ENCODE assay signal across 14 cellular contexts in genomic region chr19:48740705-48741030, GRCh38. TPM values are rescaled to one million over a fixed set of nuclear protein-coding genes. Genes with fewer than 3 reads are reported as not detected.
DNase-seq lines count a peak whose midpoint lies in the region; ATAC-seq, FAIRE-seq and TF ChIP-seq lines count a peak whose summit lies in the region.
"Had no signal": no experiment of that assay in that cellular context is flagged by ENCODE, and none has a peak within 500 bp of the region (broad histone marks: within the 10 kb centered on the region; RNA-seq: fewer than 3 reads in every experiment).

No MANE protein-coding gene starts in this region.

- H3K27ac Mint-ChIP-seq in CD4-positive, alpha-beta T cell: no peak overlapping the region
- 0 out of 2 replicates have a peak overlapping the region, but pooled peaks have one; percentile 74 for H3K27ac Mint-ChIP-seq in WTC11
- H3K27ac Mint-ChIP-seq: activated CD8-positive, alpha-beta T cell treated with anti-CD3 and anti-CD28 coated beads, Interleukin-2, amount 10 ng/mL, durations not matched to agents 7 days and 5 days; natural killer cell had no signal

- H3K36me3 ChIP-seq in kidney (ENCODE audit: control insufficient read depth in 1 of 2, insufficient read depth in 2 of 2, low read length in 2 of 2) (no peaks in the 10 kb centered on the region), skeletal muscle tissue (ENCODE audit: control insufficient read depth in 3 of 3, insufficient read depth in 3 of 3, low read length in 3 of 3) (no peaks in the 10 kb centered on the region)

- no peak for FAIRE-seq in kidney (lab: Jason Lieb, UNC)

- POLR2A ChIA-PET in CD4-positive, alpha-beta T cell (lab: Charles Lee): no interaction called here
- POLR2A ChIA-PET in WTC11 (lab: Charles Lee): no interaction called here

- peak overlapping the region; percentile 7 to 29 for H3K4me3 ChIP-seq in kidney (ENCODE audit: low read length in 2 of 2)
- H3K4me3 ChIP-seq in skeletal muscle tissue (ENCODE audit: low read length in 3 of 3): peak overlapping the region in 2 of 3 donors; percentile 15 to 49

- no peak for TF ChIP-seq CTCF in CD4-positive, alpha-beta T cell (IDR thresholded peaks at IDR 0.05)
- TF ChIP-seq CTCF in WTC11 (IDR thresholded peaks at IDR 0.05): no peak
- no peak for TF ChIP-seq CTCF in kidney (IDR thresholded peaks at IDR 0.05; ENCODE audit: borderline replicate concordance, extremely low read depth, insufficient read depth)

- H3K36me3 Mint-ChIP-seq in CD4-positive, alpha-beta T cell (ENCODE audit: low read depth): no peaks in the 10 kb centered on the region
- no peaks in the 10 kb centered on the region for H3K36me3 Mint-ChIP-seq in WTC11
- H3K36me3 Mint-ChIP-seq: natural killer cell had no signal

- no peaks in the 10 kb centered on the region for H3K9me3 Mint-ChIP-seq in CD4-positive, alpha-beta T cell
- H3K9me3 Mint-ChIP-seq in WTC11: no peaks in the 10 kb centered on the region
- H3K9me3 Mint-ChIP-seq: natural killer cell had no signal

- intact Hi-C loops in CD4-positive, alpha-beta T cell (cut with DNase I, micrococcal nuclease): no loop called here
- intact Hi-C loops in kidney (cut with DNase I): no loop called here

- peak overlapping the region in 1 of 2 donors; percentile 58 for H3K9ac ChIP-seq in kidney (ENCODE audit: low read length in 2 of 2)
- H3K9ac ChIP-seq in skeletal muscle tissue (ENCODE audit: low read depth in 1 of 3, low read length in 3 of 3): peak overlapping the region in 2 of 3 donors; percentile 2 to 40

- H3K4me1 ChIP-seq in kidney (ENCODE audit: control insufficient read depth in 1 of 2, insufficient read depth in 1 of 2, low read depth in 1 of 2, low read length in 2 of 2): peaks cover 0 to 9% of the 10 kb centered on the region in 2 donors
- peaks cover 14 to 27% (median 25%) of the 10 kb centered on the region in 3 donors for H3K4me1 ChIP-seq in skeletal muscle tissue (ENCODE audit: control insufficient read depth in 3 of 3, insufficient read depth in 3 of 3, low read length in 3 of 3)

- no peak for DNase-seq in CD4-positive, alpha-beta T cell
- DNase-seq in WTC11 (ENCODE audit: low spot score) (no peak), kidney (no peak), NCI-H1417 (lab: John Stamatoyannopoulos, UW) (no peak)
- DNase-seq in activated CD4-positive, alpha-beta T cell treated with anti-CD3 and anti-CD28 coated beads, Interleukin-2, amount 50 U/mL, for 1 hour: no peak
- DNase-seq: activated CD8-positive, alpha-beta T cell treated with anti-CD3 and anti-CD28 coated beads, Interleukin-2, amount 10 ng/mL, durations not matched to agents 7 days and 5 days; activated effector memory CD4-positive, alpha-beta T cell treated with anti-CD3 and anti-CD28 coated beads, Interleukin-2, amount 50 U/mL, for 16 hours; DND-41; islet precursor cell; natural killer cell had no signal

- H3K27me3 Mint-ChIP-seq in CD4-positive, alpha-beta T cell: peaks cover 8% of the 10 kb centered on the region
- peaks cover 50% of the 10 kb centered on the region for H3K27me3 Mint-ChIP-seq in WTC11 (ENCODE audit: low read depth)

- H3K27ac ChIP-seq in CD4-positive, alpha-beta T cell (ENCODE audit: low read depth, low read length): no peak overlapping the region
- peak overlapping the region; percentile 78 to 79 for H3K27ac ChIP-seq in kidney (ENCODE audit: low read depth in 2 of 2, low read length in 2 of 2)
- H3K27ac ChIP-seq in skeletal muscle tissue (ENCODE audit: low read depth, low read length): peak overlapping the region; percentile 79

- peak overlapping the region; percentile 58 for H3K4me3 Mint-ChIP-seq in CD4-positive, alpha-beta T cell
- peak overlapping the region; percentile 54; the same call in 1 of the 2 replicates for H3K4me3 Mint-ChIP-seq in WTC11
- H3K4me3 Mint-ChIP-seq: activated CD8-positive, alpha-beta T cell treated with anti-CD3 and anti-CD28 coated beads, Interleukin-2, amount 10 ng/mL, durations not matched to agents 7 days and 5 days; natural killer cell had no signal

- ATAC-seq in CD4-positive, alpha-beta T cell (ENCODE audit: poor library complexity): no peak
- ATAC-seq in WTC11: no peak
- no peak for ATAC-seq in GM21576 (IDR thresholded peaks at IDR 0.05; ENCODE audit: unreplicated experiment)
- ATAC-seq in HG03432 (IDR thresholded peaks at IDR 0.05; ENCODE audit: unreplicated experiment): no peak
- ATAC-seq: activated CD8-positive, alpha-beta T cell treated with anti-CD3 and anti-CD28 coated beads, Interleukin-2, amount 10 ng/mL, durations not matched to agents 7 days and 5 days; natural killer cell had no signal

- CTCF ChIA-PET in CD4-positive, alpha-beta T cell (lab: Charles Lee): no interaction called here
- CTCF ChIA-PET in WTC11 (lab: Charles Lee): interaction anchor here (1.3 to 5.7 kb wide), 4 partner anchors 12 to 95 kb away, joined by 4 to 49 read pairs (median 23); partner anchors contain the start of gene CA11

- H3K9me3 ChIP-seq in CD4-positive, alpha-beta T cell (ENCODE audit: control insufficient read depth, low read length): no peaks in the 10 kb centered on the region
- H3K9me3 ChIP-seq in kidney (ENCODE audit: control insufficient read depth in 1 of 2, low read length in 2 of 2) (no peaks in the 10 kb centered on the region), skeletal muscle tissue (ENCODE audit: control insufficient read depth in 3 of 3, low read length in 3 of 3) (no peaks in the 10 kb centered on the region)

- H3K27me3 ChIP-seq in CD4-positive, alpha-beta T cell (ENCODE audit: control insufficient read depth, insufficient read depth, low read length): peaks cover 14% of the 10 kb centered on the region
- no peaks in the 10 kb centered on the region for H3K27me3 ChIP-seq in skeletal muscle tissue (ENCODE audit: control insufficient read depth in 3 of 3, insufficient read depth in 3 of 3, low read length in 3 of 3)

- H3K4me1 Mint-ChIP-seq in CD4-positive, alpha-beta T cell (ENCODE audit: low read depth): peaks cover 28% of the 10 kb centered on the region
- peaks cover 42% of the 10 kb centered on the region for H3K4me1 Mint-ChIP-seq in WTC11

TF ChIP-seq in WTC11, 78 proteins besides CTCF, POLR2A, EP300 and RAD21 (continues in another document):
- TF ChIP-seq ZNF232 (CRISPR knock-in tag; IDR thresholded peaks at IDR 0.05) (no peak), ESRRA (CRISPR knock-in tag; IDR thresholded peaks at IDR 0.05; ENCODE audit: borderline replicate concordance) (no peak), SMAD3 (CRISPR knock-in tag; IDR thresholded peaks at IDR 0.05; ENCODE audit: borderline replicate concordance) (no peak), NR1H2 (CRISPR knock-in tag; IDR thresholded peaks at IDR 0.05) (no peak), NR2C2 (CRISPR knock-in tag; IDR thresholded peaks at IDR 0.05) (no peak), ZNF671 (CRISPR knock-in tag; IDR thresholded peaks at IDR 0.05) (no peak), CBFB (CRISPR knock-in tag; IDR thresholded peaks at IDR 0.05; ENCODE audit: low read depth) (no peak), GRHL2 (CRISPR knock-in tag; IDR thresholded peaks at IDR 0.05; ENCODE audit: insufficient replicate concordance, severe bottlenecking) (no peak), GABPB1 (CRISPR knock-in tag; IDR thresholded peaks at IDR 0.05) (no peak)
- TF ChIP-seq, protein P1, sequence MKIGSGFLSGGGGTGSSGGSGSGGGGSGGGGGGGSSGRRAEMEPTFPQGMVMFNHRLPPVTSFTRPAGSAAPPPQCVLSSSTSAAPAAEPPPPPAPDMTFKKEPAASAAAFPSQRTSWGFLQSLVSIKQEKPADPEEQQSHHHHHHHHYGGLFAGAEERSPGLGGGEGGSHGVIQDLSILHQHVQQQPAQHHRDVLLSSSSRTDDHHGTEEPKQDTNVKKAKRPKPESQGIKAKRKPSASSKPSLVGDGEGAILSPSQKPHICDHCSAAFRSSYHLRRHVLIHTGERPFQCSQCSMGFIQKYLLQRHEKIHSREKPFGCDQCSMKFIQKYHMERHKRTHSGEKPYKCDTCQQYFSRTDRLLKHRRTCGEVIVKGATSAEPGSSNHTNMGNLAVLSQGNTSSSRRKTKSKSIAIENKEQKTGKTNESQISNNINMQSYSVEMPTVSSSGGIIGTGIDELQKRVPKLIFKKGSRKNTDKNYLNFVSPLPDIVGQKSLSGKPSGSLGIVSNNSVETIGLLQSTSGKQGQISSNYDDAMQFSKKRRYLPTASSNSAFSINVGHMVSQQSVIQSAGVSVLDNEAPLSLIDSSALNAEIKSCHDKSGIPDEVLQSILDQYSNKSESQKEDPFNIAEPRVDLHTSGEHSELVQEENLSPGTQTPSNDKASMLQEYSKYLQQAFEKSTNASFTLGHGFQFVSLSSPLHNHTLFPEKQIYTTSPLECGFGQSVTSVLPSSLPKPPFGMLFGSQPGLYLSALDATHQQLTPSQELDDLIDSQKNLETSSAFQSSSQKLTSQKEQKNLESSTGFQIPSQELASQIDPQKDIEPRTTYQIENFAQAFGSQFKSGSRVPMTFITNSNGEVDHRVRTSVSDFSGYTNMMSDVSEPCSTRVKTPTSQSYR (CRISPR knock-in tag; IDR thresholded peaks at IDR 0.05): no peak
- TF ChIP-seq, protein P2, sequence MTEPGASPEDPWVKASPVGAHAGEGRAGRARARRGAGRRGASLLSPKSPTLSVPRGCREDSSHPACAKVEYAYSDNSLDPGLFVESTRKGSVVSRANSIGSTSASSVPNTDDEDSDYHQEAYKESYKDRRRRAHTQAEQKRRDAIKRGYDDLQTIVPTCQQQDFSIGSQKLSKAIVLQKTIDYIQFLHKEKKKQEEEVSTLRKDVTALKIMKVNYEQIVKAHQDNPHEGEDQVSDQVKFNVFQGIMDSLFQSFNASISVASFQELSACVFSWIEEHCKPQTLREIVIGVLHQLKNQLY (CRISPR knock-in tag; IDR thresholded peaks at IDR 0.05): no peak

RNA-seq across cellular contexts. Expression of gene RASIP1, which starts 0.3 kb away (rescaled TPM):
- under 1 TPM; 0.55 to 0.56 TPM for total RNA-seq in CD4-positive, alpha-beta T cell
- total RNA-seq in WTC11 (2021) (4.4 to 5.4 TPM (median 5.2 TPM) in 3 replicates), kidney (23.3 TPM), skeletal muscle tissue (23.5 TPM)
- polyA plus RNA-seq in kidney (ENCODE audit: insufficient read depth, low read depth, low replicate concordance): 13.6 TPM
- total RNA-seq: natural killer cell had no signal

RNA-seq across cellular contexts. Expression of gene IZUMO1, which starts 6.0 kb away (rescaled TPM):
- not detected for total RNA-seq in CD4-positive, alpha-beta T cell
- total RNA-seq in WTC11 (2021) (1.3 to 2.2 TPM (median 1.3 TPM) in 3 replicates), kidney (0.79 TPM), skeletal muscle tissue (0.52 TPM)
- not detected for polyA plus RNA-seq in kidney (ENCODE audit: insufficient read depth, low read depth, low replicate concordance)
- total RNA-seq: activated CD8-positive, alpha-beta T cell treated with anti-CD3 and anti-CD28 coated beads, Interleukin-2, amount 10 ng/mL, durations not matched to agents 7 days and 5 days; natural killer cell had no signal

RNA-seq across cellular contexts. Expression of gene FUT1, which starts 11.8 kb away (rescaled TPM):
- not detected for total RNA-seq in CD4-positive, alpha-beta T cell
- total RNA-seq in WTC11 (2021) (9.9 to 11.5 TPM (median 10.1 TPM) in 3 replicates), kidney (4.3 TPM), skeletal muscle tissue (1.0 TPM)
- 2.3 TPM for polyA plus RNA-seq in kidney (ENCODE audit: insufficient read depth, low read depth, low replicate concordance)

RNA-seq across cellular contexts. Expression of gene FGF21, which starts 14.7 kb away (rescaled TPM):
- not detected for total RNA-seq in CD4-positive, alpha-beta T cell
- total RNA-seq in WTC11 (2021) (0.21 to 0.44 TPM (median 0.26 TPM) in 3 replicates), kidney (not detected), skeletal muscle tissue (not detected)
- polyA plus RNA-seq in kidney (ENCODE audit: insufficient read depth, low read depth, low replicate concordance): not detected
- total RNA-seq: activated CD8-positive, alpha-beta T cell treated with anti-CD3 and anti-CD28 coated beads, Interleukin-2, amount 10 ng/mL, durations not matched to agents 7 days and 5 days; natural killer cell; subcutaneous adipose tissue had no signal

RNA-seq across cellular contexts. Expression of gene MAMSTR, which starts 21.1 kb away (rescaled TPM):
- under 1 TPM; 0.47 to 0.50 TPM for total RNA-seq in CD4-positive, alpha-beta T cell
- total RNA-seq in WTC11 (2021): 1.4 to 2.2 TPM (median 1.6 TPM) in 3 replicates
- total RNA-seq in kidney: 2.2 TPM
- polyA plus RNA-seq in kidney (ENCODE audit: insufficient read depth, low read depth, low replicate concordance): 3.6 TPM
- 5.2 TPM for total RNA-seq in skeletal muscle tissue
